ENCODE assay signal across 8 cellular contexts in genomic region chr2:224369028-224369632, GRCh38. TPM values are rescaled to one million over a fixed set of nuclear protein-coding genes. Genes with fewer than 3 reads are reported as not detected.
A peak's percentile ranks its signal among the peaks of the same experiment; 100 is the strongest.
DNase-seq lines count a peak whose midpoint lies in the region; ATAC-seq, FAIRE-seq and TF ChIP-seq lines count a peak whose summit lies in the region.

No MANE protein-coding gene starts in this region.

- no peaks in the 10 kb centered on the region for H3K4me1 Mint-ChIP-seq in astrocyte (ENCODE audit: low read depth, unreplicated experiment)

- intact Hi-C loops in sciatic nerve (cut with DNase I), result loop anchor here (10.0 kb wide), 1 partner anchor 76 kb away; no protein-coding TSS in a partner anchor

- no peak overlapping the region for H3K9ac ChIP-seq in astrocyte (ENCODE audit: low read length)

- DNase-seq in AML-193 (lab: John Stamatoyannopoulos, UW) (peak; percentile 43 to 70), NCI-H2029 (lab: John Stamatoyannopoulos, UW) (peak; percentile 47), astrocyte (ENCODE audit: low read depth) (no peak), kidney tubule cell (ENCODE audit: low spot score) (peak; percentile 49), sciatic nerve (ENCODE audit: low spot score) (no peak), frontal cortex (ENCODE audit: low spot score in 2 of 2) (no peak)
- DNase-seq in activated CD4-positive, CD25-positive, alpha-beta regulatory T cell treated with anti-CD3 and anti-CD28 coated beads, Interleukin-2, amount 50 U/mL, for 72 hours, result no peak

- H4K20me1 ChIP-seq in astrocyte (ENCODE audit: insufficient read depth, low read length), result no peaks in the 10 kb centered on the region

- no peaks in the 10 kb centered on the region for H3K36me3 Mint-ChIP-seq in astrocyte (ENCODE audit: low read depth, unreplicated experiment)

- H3K79me2 ChIP-seq in astrocyte (ENCODE audit: insufficient read depth, low read length), result no peaks in the 10 kb centered on the region

- H3K4me3 Mint-ChIP-seq in astrocyte (ENCODE audit: unreplicated experiment), result no peak overlapping the region

- peak; percentile 71 for FAIRE-seq in astrocyte (lab: Jason Lieb, UNC)
- FAIRE-seq in frontal cortex (lab: Jason Lieb, UNC), result no peak

- H3K4me1 ChIP-seq in astrocyte (ENCODE audit: insufficient read depth, low read length), result no peaks in the 10 kb centered on the region

- H3K9me3 ChIP-seq in astrocyte (ENCODE audit: insufficient read depth, low read depth, low read length), result no peaks in the 10 kb centered on the region

- TF ChIP-seq CTCF in GM12874 (IDR thresholded peaks at IDR 0.05; ENCODE audit: insufficient read depth, low read depth, low read length), result peak; percentile 43
- peak; percentile 69 for TF ChIP-seq CTCF in astrocyte (IDR thresholded peaks at IDR 0.05; ENCODE audit: insufficient read depth, low read depth, low read length)

- no peaks in the 10 kb centered on the region for H3K36me3 ChIP-seq in astrocyte (ENCODE audit: insufficient read depth, low read length)

- no peak overlapping the region for H2AFZ ChIP-seq in astrocyte (ENCODE audit: low read depth, low read length)

- peaks cover 2% of the 10 kb centered on the region for H3K27me3 Mint-ChIP-seq in astrocyte (ENCODE audit: low read depth, unreplicated experiment)

- H3K4me2 ChIP-seq in astrocyte (ENCODE audit: low read length), result no peak overlapping the region

- ATAC-seq in sciatic nerve, result no peak

- H3K27ac Mint-ChIP-seq in astrocyte (ENCODE audit: unreplicated experiment), result no peak overlapping the region

- H3K27me3 ChIP-seq in astrocyte (ENCODE audit: insufficient read depth, low read length), result no peaks in the 10 kb centered on the region

- no peaks in the 10 kb centered on the region for H3K9me3 Mint-ChIP-seq in astrocyte (ENCODE audit: unreplicated experiment)

- H3K4me3 ChIP-seq in astrocyte (ENCODE audit: insufficient read depth, low read depth, low read length), result no peak overlapping the region

- H3K27ac ChIP-seq in astrocyte (ENCODE audit: low read depth, low read length), result no peak overlapping the region

RNA-seq across cellular contexts. Expression of gene FAM124B, which starts 32.8 kb away (rescaled TPM):
- not detected in 2 replicates for total RNA-seq in astrocyte
- total RNA-seq in sciatic nerve, result 6.3 TPM
- 8.2 TPM for total RNA-seq in frontal cortex

Comparison
In these comparisons a context has a peak if more than half of its experiments do, and no peak if none do; other contexts are left out.
1. DNase-seq: peak in AML-193 (2 of 2), NCI-H2029 (single experiment) and kidney tubule cell (single experiment); none in astrocyte (single experiment), activated CD4-positive, CD25-positive, alpha-beta regulatory T cell treated with anti-CD3 and anti-CD28 coated beads, Interleukin-2, amount 50 U/mL, for 72 hours (single experiment), sciatic nerve (single experiment) and frontal cortex (0 of 2).